Comparison of ENCODE assay signal across 28 cellular contexts in the genomic region with DNA sequence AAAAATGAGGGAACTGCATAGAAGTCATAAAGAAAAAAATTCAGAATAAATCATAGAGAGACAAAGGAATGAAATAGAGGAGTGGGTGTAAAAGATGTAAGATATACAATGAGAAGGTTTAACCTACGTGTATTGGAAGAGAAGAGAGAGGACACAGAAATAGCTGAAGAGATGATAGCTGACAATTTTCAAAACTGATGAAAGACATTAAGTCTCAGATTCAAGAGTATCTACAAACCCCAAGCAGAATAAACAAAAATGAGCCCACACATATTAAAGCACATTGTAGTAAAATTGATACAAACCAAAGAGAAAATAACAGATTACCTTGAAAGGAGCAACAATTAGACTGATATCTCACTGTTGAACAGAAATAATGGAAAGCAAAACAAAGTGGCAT.
"Had no signal": no experiment of that assay in that cellular context is flagged by ENCODE, and none has a peak within 500 bp of the region (broad histone marks: within the 10 kb centered on the region; RNA-seq: fewer than 3 reads in every experiment).

No MANE protein-coding gene starts in this region.

- H3K4me2 ChIP-seq: hepatocyte had no signal

- DNase-seq: colonic mucosa; cortex of kidney; dermis blood vessel endothelial cell; dorsolateral prefrontal cortex; effector CD8-positive, alpha-beta T cell; effector memory CD4-positive, alpha-beta T cell; effector memory CD8-positive, alpha-beta T cell; endodermal cell; erythroblast; esophagus squamous epithelium; foreskin fibroblast; foreskin keratinocyte; foreskin melanocyte; gastrocnemius medialis; glutamatergic neuron; head of caudate nucleus; heart left ventricle; heart right ventricle had no signal

- H3K4me1 Mint-ChIP-seq: endodermal cell had no signal

- ATAC-seq: effector memory CD8-positive, alpha-beta T cell; esophagus mucosa; foreskin keratinocyte; gastrocnemius medialis; gastroesophageal sphincter; heart left ventricle; heart right ventricle had no signal

- H3K27ac ChIP-seq: colonic mucosa, coronary artery, dorsolateral prefrontal cortex, epithelial cell of prostate, esophagus muscularis mucosa, esophagus squamous epithelium, foreskin keratinocyte, gastrocnemius medialis, gastroesophageal sphincter, heart left ventricle, heart right ventricle, hepatocyte had no signal

- H3K4me1 ChIP-seq: colonic mucosa, esophagus muscularis mucosa, esophagus squamous epithelium, foreskin keratinocyte, gastrocnemius medialis, gastroesophageal sphincter, heart left ventricle had no signal

- H3K9me3 Mint-ChIP-seq: dendritic cell treated with granulocyte-macrophage colony-stimulating factor and Interleukin-4, amounts not matched to agents 40 ng/mL and 50 ng/mL, for 4 days; effector memory CD8-positive, alpha-beta T cell; endodermal cell had no signal

- H3K36me3 ChIP-seq: colonic mucosa, esophagus muscularis mucosa, esophagus squamous epithelium, gastrocnemius medialis, gastroesophageal sphincter, heart left ventricle, heart right ventricle had no signal

- H3K27ac Mint-ChIP-seq: dendritic cell treated with granulocyte-macrophage colony-stimulating factor and Interleukin-4, amounts not matched to agents 40 ng/mL and 50 ng/mL, for 4 days; effector memory CD8-positive, alpha-beta T cell; endodermal cell had no signal

- FAIRE-seq: colon, endometrium, endothelial cell of umbilical vein had no signal

- H3K4me3 ChIP-seq: colonic mucosa, coronary artery, dorsolateral prefrontal cortex, esophagus muscularis mucosa, esophagus squamous epithelium, gastrocnemius medialis, gastroesophageal sphincter, heart left ventricle, heart right ventricle, hepatocyte had no signal

- H3K9me3 ChIP-seq: colonic mucosa, esophagus muscularis mucosa, esophagus squamous epithelium, gastrocnemius medialis, gastroesophageal sphincter, heart left ventricle, heart right ventricle had no signal

- H3K4me3 Mint-ChIP-seq: dendritic cell treated with granulocyte-macrophage colony-stimulating factor and Interleukin-4, amounts not matched to agents 40 ng/mL and 50 ng/mL, for 4 days; effector memory CD8-positive, alpha-beta T cell; endodermal cell had no signal
